In the genomic region with DNA sequence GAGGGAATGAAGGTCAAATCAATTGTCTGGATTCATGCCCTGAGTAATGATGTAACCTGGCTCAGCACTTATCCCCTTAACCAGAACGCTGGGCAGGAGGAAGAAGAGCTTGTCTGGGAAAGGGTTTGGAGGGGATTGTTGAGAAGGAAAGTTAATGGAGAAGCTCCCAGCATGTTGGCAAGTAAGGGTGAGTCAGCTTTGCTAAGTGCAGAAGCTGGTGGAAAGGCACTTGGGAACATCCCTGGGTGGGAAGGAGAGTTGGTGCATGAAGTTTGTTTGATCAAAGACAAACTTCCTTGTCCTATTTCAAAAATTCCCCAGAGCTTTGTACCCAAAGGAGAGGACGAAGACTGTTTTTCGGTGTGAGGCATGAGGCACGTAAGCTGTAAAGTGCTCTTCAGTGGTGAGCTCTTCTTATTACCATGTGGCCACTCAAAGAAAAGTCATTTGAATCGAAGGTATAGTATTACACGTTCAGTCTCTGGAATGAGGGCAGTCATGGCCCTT, we compare ENCODE assay signal across 2 cellular contexts.
TF ChIP-seq lines count a peak whose summit lies in the region.

No MANE protein-coding gene starts in this region.

TF ChIP-seq in IMR-90, 13 proteins besides CTCF, POLR2A, EP300 and RAD21 (continued from another document):
- TF ChIP-seq SMC3 (IDR thresholded peaks at IDR 0.05; ENCODE audit: low read depth, low read length), result no peak

TF ChIP-seq in WTC11, 78 proteins besides CTCF, POLR2A, EP300 and RAD21 (continued from another document):
- TF ChIP-seq ZNF532 (CRISPR knock-in tag; IDR thresholded peaks at IDR 0.05; ENCODE audit: borderline replicate concordance) (no peak), ZNF121 (CRISPR knock-in tag; IDR thresholded peaks at IDR 0.05) (no peak), ZNF423 (CRISPR knock-in tag; IDR thresholded peaks at IDR 0.05) (no peak), NFATC4 (CRISPR knock-in tag; IDR thresholded peaks at IDR 0.05) (no peak), GTF2I (CRISPR knock-in tag; conservative IDR thresholded peaks at IDR 0.05) (no peak), ZNF671 (CRISPR knock-in tag; IDR thresholded peaks at IDR 0.05) (no peak), ZNF219 (CRISPR knock-in tag; IDR thresholded peaks at IDR 0.05; ENCODE audit: borderline replicate concordance) (no peak)
- TF ChIP-seq, protein P1, sequence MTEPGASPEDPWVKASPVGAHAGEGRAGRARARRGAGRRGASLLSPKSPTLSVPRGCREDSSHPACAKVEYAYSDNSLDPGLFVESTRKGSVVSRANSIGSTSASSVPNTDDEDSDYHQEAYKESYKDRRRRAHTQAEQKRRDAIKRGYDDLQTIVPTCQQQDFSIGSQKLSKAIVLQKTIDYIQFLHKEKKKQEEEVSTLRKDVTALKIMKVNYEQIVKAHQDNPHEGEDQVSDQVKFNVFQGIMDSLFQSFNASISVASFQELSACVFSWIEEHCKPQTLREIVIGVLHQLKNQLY (CRISPR knock-in tag; IDR thresholded peaks at IDR 0.05), result no peak
